In genomic region chr5:134525687-134526482, GRCh38 we compare ENCODE assay signal across 8 cellular contexts. TPM values are rescaled to one million over a fixed set of nuclear protein-coding genes. Genes with fewer than 3 reads are reported as not detected.
DNase-seq lines count a peak whose midpoint lies in the region; ATAC-seq, FAIRE-seq and TF ChIP-seq lines count a peak whose summit lies in the region.

No MANE protein-coding gene starts in this region.

- peak overlapping the region; percentile 94 for H3K18ac ChIP-seq in H1 (ENCODE audit: extremely low read depth, low read length)

- H3K79me1 ChIP-seq in H1 (ENCODE audit: low read depth, low read length), result peaks cover 9% of the 10 kb centered on the region; the same call in 1 of the 2 replicates

- WGBS in H1 (ENCODE audit: extremely low coverage in 1 of 2, insufficient coverage in 1 of 2, insufficient read length in 1 of 2, insufficient replicate concordance in 2 of 2, low coverage in 1 of 2, low lambda C conversion rate in 2 of 2, missing lambda C conversion rate in 1 of 2), 2 experiments, result 1% methylated on average over 37 of the region's 84 CpGs; no CpG with 5 or more reads in 1 of the 2 experiments

- no peak overlapping the region for H2AK5ac ChIP-seq in H1 (ENCODE audit: low read depth, low read length)

- H3K27me3 ChIP-seq in H1 (replicated peaks in 1 of 4; ENCODE audit: control insufficient read depth in 3 of 4, extremely low read depth in 1 of 4, insufficient read depth in 3 of 4, low read length in 3 of 4), result no peaks in the 10 kb centered on the region

- H2BK5ac ChIP-seq in H1 (ENCODE audit: low read depth, low read length), result peak overlapping the region; percentile 97

- H2BK120ac ChIP-seq in H1 (replicated peaks; ENCODE audit: low read depth, low read length), result no peak overlapping the region

- no peak; a peak in 1 of 3 replicates for TF ChIP-seq POLR2A in H1 (IDR thresholded peaks at IDR 0.05; ENCODE audit: control extremely low read depth in 1 of 2, low read depth in 2 of 2, low read length in 2 of 2)

- DNase-seq in GM10248 (ENCODE audit: extremely low spot score) (peak; percentile 55), NCI-H748 treated with DMSO at 0.1 percent for 48 hours (lab: John Stamatoyannopoulos, UW) (peak; percentile 42), H1 (ENCODE audit: low read depth in 1 of 2, low spot score in 2 of 2) (peak in 1 of 2 experiments; percentile 66), medulla oblongata (ENCODE audit: extremely low spot score) (peak; percentile 78), KG1 (lab: John Stamatoyannopoulos, UW) (no peak)
- DNase-seq in activated CD8-positive, alpha-beta memory T cell treated with anti-CD3 and anti-CD28 coated beads, Interleukin-2, amount 50 U/mL, for 1 hour (ENCODE audit: extremely low read depth), result peak; percentile 19
- DNase-seq in stimulated activated CD8-positive, alpha-beta memory T cell treated with anti-CD3 and anti-CD28 coated beads, Interleukin-12 subunit alpha, Interleukin-12 subunit beta, amount 100 ng/mL, for 4 hours (ENCODE audit: low read depth), result peak; percentile 37

- H3K14ac ChIP-seq in H1 (ENCODE audit: insufficient read length), result no peak overlapping the region

- peaks cover 19 to 34% of the 10 kb centered on the region in 2 experiments for H3K79me2 ChIP-seq in H1 (ENCODE audit: control insufficient read depth in 1 of 2, insufficient read depth in 2 of 2, low read length in 2 of 2)

- H4K20me1 ChIP-seq in H1 (replicated peaks in 1 of 2; ENCODE audit: control insufficient read depth in 1 of 2, insufficient read depth in 2 of 2, low read length in 2 of 2), result no peaks in the 10 kb centered on the region

- peak overlapping the region; percentile 84 for H4K91ac ChIP-seq in H1 (replicated peaks; ENCODE audit: insufficient read length, low read length)

- H3K23me2 ChIP-seq in H1 (ENCODE audit: low read depth, low read length), result peaks cover 11% of the 10 kb centered on the region; the same call in 1 of the 2 replicates

- no peak for TF ChIP-seq CTCF in GM10248 (IDR thresholded peaks at IDR 0.05; ENCODE audit: control extremely low read depth, extremely low read depth, low read depth, missing control alignments)
- TF ChIP-seq CTCF in H1 (IDR thresholded peaks at IDR 0.05; ENCODE audit: control extremely low read depth in 1 of 3, insufficient read depth in 1 of 3, low read depth in 1 of 3, low read length in 3 of 3), result no peak

- CTCF ChIA-PET in GM10248 (lab: Yijun Ruan, JAX) (interaction anchor here (1.2 to 8.7 kb wide), 7 partner anchors 9 to 219 kb away, joined by 3 to 143 read pairs (median 7); no protein-coding TSS in a partner anchor), H1 (lab: Charles Lee; ENCODE audit: partially characterized antibody) (interaction anchor here (0.8 to 10.9 kb wide), 17 partner anchors 9 to 154 kb away, joined by 3 to 121 read pairs (median 6); partner anchors contain the start of gene CDKN2AIPNL)

- peak overlapping the region; percentile 70 for H3K27ac ChIP-seq in H1 (ENCODE audit: low read depth, low read length)

- peak overlapping the region; percentile 74 to 91 for H3K4me2 ChIP-seq in H1 (ENCODE audit: insufficient read depth in 1 of 2, low read depth in 2 of 2, low read length in 2 of 2)

- H3K9ac ChIP-seq in H1 (replicated peaks in 1 of 4; ENCODE audit: extremely low read depth in 1 of 4, low read depth in 3 of 4, low read length in 3 of 4), result peak overlapping the region; percentile 79 to 93 (median 84)

- H2BK15ac ChIP-seq in H1 (ENCODE audit: low read length), result no peak overlapping the region

- peak overlapping the region; percentile 22 for H3K23ac ChIP-seq in H1 (ENCODE audit: insufficient read length)

- FAIRE-seq in H1 (lab: Jason Lieb, UNC), result no peak

- H3K4me3 ChIP-seq in H1 (ENCODE audit: extremely low read depth in 1 of 4, insufficient read depth in 2 of 4, low read depth in 3 of 4, low read length in 4 of 4), result peak overlapping the region; percentile 68 to 85 (median 77)

- peak; percentile 17 for ATAC-seq in HG03135 (IDR thresholded peaks at IDR 0.05; ENCODE audit: unreplicated experiment)

- peak overlapping the region; percentile 94 for H3K56ac ChIP-seq in H1 (replicated peaks; ENCODE audit: insufficient read length, low read depth, low read length)

- H3K4ac ChIP-seq in H1 (replicated peaks; ENCODE audit: insufficient read length, low read depth, low read length), result peak overlapping the region; percentile 92

- H3K4me1 ChIP-seq in H1 (replicated peaks in 1 of 4; ENCODE audit: control insufficient read depth in 3 of 4, insufficient read depth in 4 of 4, low read length in 3 of 4), result peaks cover 21 to 33% (median 25%) of the 10 kb centered on the region in 4 experiments

- H3K9me3 ChIP-seq in H1 (ENCODE audit: insufficient read depth in 2 of 2, low read depth in 1 of 2, low read length in 1 of 2), result no peaks in the 10 kb centered on the region

- H4K8ac ChIP-seq in H1 (ENCODE audit: extremely low read depth, insufficient read depth, low read length), result peak overlapping the region; percentile 77

- no peak overlapping the region for H2AFZ ChIP-seq in H1 (ENCODE audit: low read length)

- H2BK20ac ChIP-seq in H1 (ENCODE audit: low read length), result no peak overlapping the region

- no peaks in the 10 kb centered on the region for H3K36me3 ChIP-seq in H1 (ENCODE audit: control insufficient read depth in 2 of 4, insufficient read depth in 4 of 4, low read length in 3 of 4)

- TF ChIP-seq EP300 in H1 (IDR thresholded peaks at IDR 0.05; ENCODE audit: borderline replicate concordance in 1 of 2, low read depth in 2 of 2, low read length in 2 of 2), result no peak

- peak in 1 of 2 experiments; percentile 32; a peak in 2 of 4 replicates for TF ChIP-seq RAD21 in H1 (IDR thresholded peaks at IDR 0.05 in 1 of 2, conservative IDR thresholded peaks at IDR 0.05 in 1 of 2; ENCODE audit: low read depth in 2 of 2, low read length in 2 of 2)

- peak overlapping the region; percentile 52; the same call in 1 of the 2 replicates for H2BK12ac ChIP-seq in H1 (ENCODE audit: low read depth, low read length)

- POLR2A ChIA-PET in GM10248 (lab: Yijun Ruan, JAX), result interaction anchor here (2.8 kb wide), 1 partner anchor 154 kb away, joined by 13 read pairs; the partner anchor contains the start of gene UBE2B
- POLR2A ChIA-PET in H1 (lab: Charles Lee; ENCODE audit: partially characterized antibody), result interaction anchor here (0.6 to 7.7 kb wide), 21 partner anchors 10 to 426 kb away, joined by 3 to 131 read pairs (median 8); partner anchors contain the start of genes CDKN2AIPNL, PPP2CA and UBE2B

- H4K5ac ChIP-seq in H1 (ENCODE audit: insufficient read length, low read depth, low read length), result peak overlapping the region; percentile 91

TF ChIP-seq in H1, 55 proteins besides CTCF, POLR2A, EP300 and RAD21 (continues in another document):
- TF ChIP-seq TAF7 (optimal IDR thresholded peaks at IDR 0.05; ENCODE audit: borderline replicate concordance, low read depth, low read length) (peak; percentile 25), POU5F1 (IDR thresholded peaks at IDR 0.05; ENCODE audit: low read depth, low read length) (no peak), TAF1 (IDR thresholded peaks at IDR 0.05; ENCODE audit: low read depth, low read length) (peak; percentile 46; the same call in 1 of the 2 replicates), HDAC2 (IDR thresholded peaks at IDR 0.05; ENCODE audit: borderline replicate concordance in 1 of 2, low read depth in 2 of 2, low read length in 2 of 2) (0 out of 4 replicates have a peak, but pooled peaks of 1 of the 2 experiments have one; percentile 37), TEAD4 (IDR thresholded peaks at IDR 0.05; ENCODE audit: low read depth, low read length) (no peak), SIN3A (conservative IDR thresholded peaks at IDR 0.05 in 1 of 2, IDR thresholded peaks at IDR 0.05 in 1 of 2; ENCODE audit: low read depth in 1 of 2, low read length in 2 of 2) (peak in 1 of 2 experiments; percentile 79; a peak in 1 of 4 replicates), SP4 (IDR thresholded peaks at IDR 0.05; ENCODE audit: low read length) (0 out of 2 replicates have a peak, but pooled peaks have one; percentile 23), CBX8 (IDR thresholded peaks at IDR 0.05; ENCODE audit: borderline replicate concordance, low read depth, low read length) (no peak), KDM4A (IDR thresholded peaks at IDR 0.05; ENCODE audit: low read depth, low read length, severe bottlenecking) (peak; percentile 31), TBP (IDR thresholded peaks at IDR 0.05; ENCODE audit: low read depth, low read length) (0 out of 2 replicates have a peak, but pooled peaks have one; percentile 22), CREB1 (IDR thresholded peaks at IDR 0.05) (0 out of 2 replicates have a peak, but pooled peaks have one; percentile 44), PHF8 (conservative IDR thresholded peaks at IDR 0.05; ENCODE audit: low read depth, low read length) (peak; percentile 10; the same call in 1 of the 2 replicates), SIX5 (IDR thresholded peaks at IDR 0.05; ENCODE audit: low read depth, low read length) (no peak), SAP30 (IDR thresholded peaks at IDR 0.05; ENCODE audit: insufficient read depth, insufficient replicate concordance, low read length) (no peak)
- TF ChIP-seq, protein P1, sequence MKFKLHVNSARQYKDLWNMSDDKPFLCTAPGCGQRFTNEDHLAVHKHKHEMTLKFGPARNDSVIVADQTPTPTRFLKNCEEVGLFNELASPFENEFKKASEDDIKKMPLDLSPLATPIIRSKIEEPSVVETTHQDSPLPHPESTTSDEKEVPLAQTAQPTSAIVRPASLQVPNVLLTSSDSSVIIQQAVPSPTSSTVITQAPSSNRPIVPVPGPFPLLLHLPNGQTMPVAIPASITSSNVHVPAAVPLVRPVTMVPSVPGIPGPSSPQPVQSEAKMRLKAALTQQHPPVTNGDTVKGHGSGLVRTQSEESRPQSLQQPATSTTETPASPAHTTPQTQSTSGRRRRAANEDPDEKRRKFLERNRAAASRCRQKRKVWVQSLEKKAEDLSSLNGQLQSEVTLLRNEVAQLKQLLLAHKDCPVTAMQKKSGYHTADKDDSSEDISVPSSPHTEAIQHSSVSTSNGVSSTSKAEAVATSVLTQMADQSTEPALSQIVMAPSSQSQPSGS (IDR thresholded peaks at IDR 0.05; ENCODE audit: low read length), result no peak

RNA-seq across cellular contexts. Expression of gene JADE2, which starts 0.4 kb away (rescaled TPM):
- total RNA-seq in H1 (2021; fragmentation: NEBNext Ultra II Directional; extraction: Animal tissue kit (Norgen Biotek cat#: 25700)), result 55.8 and 59.4 TPM in 2 replicates
- polyA plus RNA-seq in H1 (2011; rRNA removed), result 19.2 and 21.9 TPM in 2 replicates
- polyA plus RNA-seq in H1 (2011; cell fraction: cytosol; rRNA removed), result 19.5 TPM
- polyA plus RNA-seq in H1 (2011; cell fraction: nucleus; rRNA removed), result 28.6 TPM
- 15.9 to 23.0 TPM (median 22.1 TPM) in 4 replicates for polyA plus RNA-seq in H1 (2012, experiment 1 of 2)
- polyA plus RNA-seq in H1 (2012, experiment 2 of 2), result 19.7 TPM
- 14.6 TPM for polyA plus RNA-seq in H1 (2013, experiment 1 of 2)
- 14.5 TPM for polyA plus RNA-seq in H1 (2013, experiment 2 of 2)
- polyA minus RNA-seq in H1 (2011; rRNA and poly(A)+ RNA removed), result 42.6 and 49.2 TPM in 2 replicates
- polyA minus RNA-seq in H1 (2011; cell fraction: cytosol; rRNA and poly(A)+ RNA removed), result 24.7 TPM
- 26.6 TPM for polyA minus RNA-seq in H1 (2011; cell fraction: nucleus; rRNA and poly(A)+ RNA removed)
